19 cellular contexts compared by ENCODE assay signal in the genomic region with DNA sequence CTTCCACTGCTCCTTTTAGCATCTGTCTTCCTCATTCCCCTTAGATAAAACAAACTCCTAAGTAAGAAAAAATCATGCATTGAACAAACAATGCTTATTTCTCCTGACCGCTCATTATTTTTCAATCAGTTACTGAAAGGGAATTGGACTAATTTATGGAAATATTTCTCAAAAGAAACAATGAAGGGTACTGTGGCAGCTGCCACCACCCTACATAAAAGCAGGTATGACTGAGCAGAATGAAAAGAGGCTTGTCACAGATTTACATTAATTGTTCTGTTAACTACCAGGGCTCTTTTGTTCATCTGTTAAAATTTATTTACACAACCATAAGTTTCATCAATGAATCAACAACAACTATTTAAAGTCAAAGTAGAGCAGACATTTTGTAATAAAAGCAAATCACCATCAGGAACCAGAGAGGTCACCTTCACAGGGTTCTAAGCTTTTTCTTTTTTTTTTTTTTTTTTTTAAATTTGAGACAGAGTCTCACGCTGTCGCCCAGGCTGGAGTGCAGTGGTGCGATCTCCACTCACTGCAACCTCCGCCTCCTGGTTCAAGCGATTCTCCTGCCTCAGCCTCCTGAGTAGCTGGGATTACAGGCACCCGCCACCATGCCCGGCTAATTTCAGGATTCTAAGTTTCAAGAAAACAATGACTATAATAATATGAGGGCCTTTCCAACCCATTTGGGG.
"Had no signal": no experiment of that assay in that cellular context is flagged by ENCODE, and none has a peak within 500 bp of the region (broad histone marks: within the 10 kb centered on the region; RNA-seq: fewer than 3 reads in every experiment).

No MANE protein-coding gene starts in this region.

- ATAC-seq: activated CD8-positive, alpha-beta T cell treated with anti-CD3 and anti-CD28 coated beads, Interleukin-2, amount 10 ng/mL, durations not matched to agents 7 days and 5 days; foreskin keratinocyte; stimulated activated memory B cell treated with anti-CD40 and anti-IgM and Interleukin-4, amounts not matched to agents 10 μg/mL and 1 μg/mL and 100 μg/mL, for 72 hours; upper lobe of right lung had no signal

- DNase-seq: activated CD4-positive, alpha-beta T cell treated with anti-CD3 and anti-CD28 coated beads, Interleukin-2, amount 10 ng/mL, durations not matched to agents 7 days and 5 days; activated CD8-positive, alpha-beta T cell treated with anti-CD3 and anti-CD28 coated beads, Interleukin-2, amount 10 ng/mL, durations not matched to agents 7 days and 5 days; activated naive CD4-positive, alpha-beta T cell treated with Interleukin-2 at 50 U/mL for 16 hours; activated naive CD8-positive, alpha-beta T cell treated with anti-CD3 and anti-CD28 coated beads, Interleukin-2, amount 10 ng/mL, durations not matched to agents 7 days and 5 days; activated T-cell treated with anti-CD3 and anti-CD28 coated beads, Interleukin-2, amount 50 U/mL, for 24 hours; amygdala; caudate nucleus; dorsolateral prefrontal cortex; foreskin keratinocyte; hypothalamus; kidney; left ventricle myocardium inferior; mammary epithelial cell; midbrain; nucleus accumbens; sigmoid colon; stimulated activated CD4-positive, alpha-beta T cell treated with anti-CD3 and anti-CD28 coated beads, Interleukin-4, amount 100 ng/mL, for 24 hours; upper lobe of right lung had no signal
